10 cellular contexts compared by ENCODE assay signal in the genomic region with DNA sequence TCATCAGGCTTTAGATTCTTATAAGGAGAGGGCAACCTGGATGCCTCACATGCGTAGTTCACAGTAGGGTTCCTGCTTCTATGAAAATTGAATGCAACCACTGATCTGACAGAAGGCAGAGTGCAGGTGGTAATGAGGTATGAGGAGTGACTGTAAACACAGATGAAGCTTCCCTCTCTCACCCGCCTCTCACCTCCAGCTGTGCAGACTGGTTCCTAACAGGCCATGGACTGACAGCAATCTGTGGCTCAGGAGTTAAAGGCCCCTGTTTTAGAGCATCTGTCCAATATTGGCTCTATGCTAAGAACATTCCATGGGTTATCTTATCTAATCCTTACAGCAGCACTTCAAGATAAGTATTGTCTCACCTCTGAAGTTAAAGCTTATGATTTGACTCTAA.
"Had no signal": no experiment of that assay in that cellular context is flagged by ENCODE, and none has a peak within 500 bp of the region (broad histone marks: within the 10 kb centered on the region; RNA-seq: fewer than 3 reads in every experiment).

No MANE protein-coding gene starts in this region.

- H3K4me1 Mint-ChIP-seq: activated naive CD4-positive, alpha-beta T cell treated with anti-CD3 and anti-CD28 coated beads, Interleukin-2, amount 10 ng/mL, durations not matched to agents 7 days and 5 days; activated T-helper 17 cell treated with anti-CD3 and anti-CD28 coated beads, Interleukin-2, amount 50 U/mL, for 72 hours had no signal

- H3K36me3 Mint-ChIP-seq: activated naive CD4-positive, alpha-beta T cell treated with anti-CD3 and anti-CD28 coated beads, Interleukin-2, amount 10 ng/mL, durations not matched to agents 7 days and 5 days had no signal

- H3K27ac Mint-ChIP-seq: activated naive CD4-positive, alpha-beta T cell treated with anti-CD3 and anti-CD28 coated beads, Interleukin-2, amount 10 ng/mL, durations not matched to agents 7 days and 5 days; activated T-helper 17 cell treated with anti-CD3 and anti-CD28 coated beads, Interleukin-2, amount 50 U/mL, for 72 hours had no signal

- DNase-seq: activated CD4-positive, alpha-beta T cell treated with anti-CD3 and anti-CD28 coated beads, Interleukin-2, amount 50 U/mL, for 48 hours; activated naive CD4-positive, alpha-beta T cell treated with anti-CD3 and anti-CD28 coated beads, Interleukin-2, amount 10 ng/mL, durations not matched to agents 7 days and 5 days; colonic mucosa; ovary; right lobe of liver; stimulated activated CD4-positive, alpha-beta T cell treated with anti-CD3 and anti-CD28 coated beads, Interleukin-4, amount 100 ng/mL, for 4 hours; stimulated activated CD8-positive, alpha-beta memory T cell treated with anti-CD3 and anti-CD28 coated beads, Interleukin-4, amount 100 ng/mL, for 48 hours; stimulated activated naive CD8-positive, alpha-beta T cell treated with anti-CD3 and anti-CD28 coated beads, Interleukin-15, Interleukin-2, amounts not matched to agents 100 U/mL and 50 U/mL, for 24 hours; transverse colon had no signal

- H3K9me3 Mint-ChIP-seq: activated naive CD4-positive, alpha-beta T cell treated with anti-CD3 and anti-CD28 coated beads, Interleukin-2, amount 10 ng/mL, durations not matched to agents 7 days and 5 days had no signal

- H3K4me3 Mint-ChIP-seq: activated naive CD4-positive, alpha-beta T cell treated with anti-CD3 and anti-CD28 coated beads, Interleukin-2, amount 10 ng/mL, durations not matched to agents 7 days and 5 days; activated T-helper 17 cell treated with anti-CD3 and anti-CD28 coated beads, Interleukin-2, amount 50 U/mL, for 72 hours had no signal
